In the genomic region with DNA sequence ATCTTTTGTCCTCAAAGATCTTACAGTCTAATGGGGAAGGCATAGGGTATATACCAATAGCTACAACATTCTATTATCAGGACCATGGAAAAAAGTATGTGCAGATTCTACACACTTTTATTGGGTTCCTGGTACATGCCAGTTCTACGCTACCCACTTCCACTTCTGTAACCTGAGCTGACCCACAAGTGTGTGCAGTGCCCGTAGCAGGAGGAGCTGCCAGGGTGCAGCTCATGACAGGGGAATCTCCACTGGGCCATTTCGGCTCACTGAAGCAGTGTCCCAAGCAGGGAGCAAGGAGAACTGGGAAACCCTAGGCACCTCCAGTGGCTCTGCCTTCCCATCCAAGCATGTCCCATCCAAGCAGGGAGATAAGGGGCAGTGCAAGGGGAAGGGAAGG, we compare ENCODE assay signal across 16 cellular contexts.
DNase-seq lines count a peak whose midpoint lies in the region; ATAC-seq and TF ChIP-seq lines count a peak whose summit lies in the region.
"Had no signal": no experiment of that assay in that cellular context is flagged by ENCODE, and none has a peak within 500 bp of the region (broad histone marks: within the 10 kb centered on the region; RNA-seq: fewer than 3 reads in every experiment).

No MANE protein-coding gene starts in this region.

- H3K4me3 ChIP-seq in right atrium auricular region (no peak overlapping the region), heart right ventricle (no peak overlapping the region), thyroid gland (replicated peaks in 1 of 3) (no peak overlapping the region)
- H3K4me3 ChIP-seq: A549, GM23248 had no signal

- H3K9me3 ChIP-seq in right atrium auricular region (no peaks in the 10 kb centered on the region), heart right ventricle (no peaks in the 10 kb centered on the region), thyroid gland (no peaks in the 10 kb centered on the region)
- H3K9me3 ChIP-seq: A549, Caco-2 had no signal

- H3K4me1 Mint-ChIP-seq in activated CD4-positive, alpha-beta memory T cell treated with anti-CD3 and anti-CD28 coated beads for 36 hours (ENCODE audit: low read depth): no peaks in the 10 kb centered on the region

- no peak overlapping the region for H3K27ac Mint-ChIP-seq in activated CD4-positive, alpha-beta memory T cell treated with anti-CD3 and anti-CD28 coated beads for 36 hours
- H3K27ac Mint-ChIP-seq: CD4-positive, alpha-beta T cell had no signal

- H3K9me3 Mint-ChIP-seq in activated CD4-positive, alpha-beta memory T cell treated with anti-CD3 and anti-CD28 coated beads for 36 hours: no peaks in the 10 kb centered on the region
- H3K9me3 Mint-ChIP-seq: CD4-positive, alpha-beta T cell had no signal

- DNase-seq in Right ventricle myocardium inferior (ENCODE audit: missing footprints): no peak
- no peak for DNase-seq in right atrium auricular region (ENCODE audit: low spot score)
- DNase-seq in heart right ventricle: no peak
- DNase-seq in kidney tubule cell (ENCODE audit: low spot score): peak; percentile 40
- peak; percentile 73 to 86 for DNase-seq in thyroid gland
- no peak for DNase-seq in activated CD4-positive, alpha-beta memory T cell treated with anti-CD3 and anti-CD28 coated beads for 36 hours
- DNase-seq in SIG-M5 treated with dmso at 0.1 percent for 504 hours (lab: John Stamatoyannopoulos, UW; ENCODE audit: unreplicated experiment): no peak
- no peak for DNase-seq in Kasumi-1 (lab: John Stamatoyannopoulos, UW)
- DNase-seq: AML-193; Caco-2; CD4-positive, alpha-beta T cell; GM23248; HCEC 1CT had no signal

- intact Hi-C loops in Right ventricle myocardium inferior (cut with DNase I) (no loop called here), heart right ventricle (cut with DNase I) (no loop called here), thyroid gland (cut with DNase I) (no loop called here)
- intact Hi-C loops in activated CD4-positive, alpha-beta memory T cell treated with anti-CD3 and anti-CD28 coated beads for 36 hours (cut with micrococcal nuclease): no loop called here

- WGBS in heart right ventricle, 2 donors: 47 to 60% methylated on average over 3 of the region's 3 CpGs
- 31 to 46% methylated on average over 3 of the region's 3 CpGs for WGBS in thyroid gland, 2 donors

- H3K36me3 ChIP-seq in right atrium auricular region (no peaks in the 10 kb centered on the region), heart right ventricle (no peaks in the 10 kb centered on the region), thyroid gland (no peaks in the 10 kb centered on the region)

- no peaks in the 10 kb centered on the region for H3K36me3 Mint-ChIP-seq in activated CD4-positive, alpha-beta memory T cell treated with anti-CD3 and anti-CD28 coated beads for 36 hours

- H3K27ac ChIP-seq in right atrium auricular region (no peak overlapping the region), heart right ventricle (no peak overlapping the region), thyroid gland (no peak overlapping the region)
- H3K27ac ChIP-seq: 22Rv1, A549, C4-2B, GM23248 had no signal

- POLR2A ChIA-PET in activated CD4-positive, alpha-beta memory T cell treated with anti-CD3 and anti-CD28 coated beads for 36 hours (lab: Charles Lee): no interaction called here

- ATAC-seq in Right ventricle myocardium inferior (peak; percentile 81), heart right ventricle (peak in 6 of 8 donors; percentile 43 to 87 (median 64))
- ATAC-seq: A549 had no signal

- no peaks in the 10 kb centered on the region for H3K4me1 ChIP-seq in right atrium auricular region
- no peaks in the 10 kb centered on the region for H3K4me1 ChIP-seq in heart right ventricle
- peaks cover 0 to 4% of the 10 kb centered on the region in 2 donors for H3K4me1 ChIP-seq in thyroid gland
- H3K4me1 ChIP-seq: A549 had no signal

- CTCF ChIA-PET in activated CD4-positive, alpha-beta memory T cell treated with anti-CD3 and anti-CD28 coated beads for 36 hours (lab: Charles Lee): interaction anchor here (1.3 kb wide), 1 partner anchor 18 kb away, joined by 3 read pairs; no protein-coding TSS in a partner anchor

- no peaks in the 10 kb centered on the region for H3K27me3 Mint-ChIP-seq in activated CD4-positive, alpha-beta memory T cell treated with anti-CD3 and anti-CD28 coated beads for 36 hours

- TF ChIP-seq POLR2A in thyroid gland (IDR thresholded peaks at IDR 0.05): no peak

- H3K27me3 ChIP-seq in right atrium auricular region (no peaks in the 10 kb centered on the region), heart right ventricle (no peaks in the 10 kb centered on the region), thyroid gland (no peaks in the 10 kb centered on the region)

- no peak overlapping the region for H3K4me3 Mint-ChIP-seq in activated CD4-positive, alpha-beta memory T cell treated with anti-CD3 and anti-CD28 coated beads for 36 hours
- H3K4me3 Mint-ChIP-seq: CD4-positive, alpha-beta T cell had no signal

- no peak for TF ChIP-seq CTCF in right atrium auricular region (IDR thresholded peaks at IDR 0.05)
- no peak for TF ChIP-seq CTCF in heart right ventricle (IDR thresholded peaks at IDR 0.05)
- no peak for TF ChIP-seq CTCF in thyroid gland (IDR thresholded peaks at IDR 0.05)

Comparison
In these comparisons a context has a peak if more than half of its experiments do, and no peak if none do; other contexts are left out.
1. DNase-seq: peak in kidney tubule cell (single experiment) and thyroid gland (2 of 2); none in Right ventricle myocardium inferior (single experiment), right atrium auricular region (single experiment), heart right ventricle (0 of 2), activated CD4-positive, alpha-beta memory T cell treated with anti-CD3 and anti-CD28 coated beads for 36 hours (single experiment), SIG-M5 treated with dmso at 0.1 percent for 504 hours (single experiment) and Kasumi-1 (0 of 2).